7 cellular contexts compared by ENCODE assay signal in the genomic region with DNA sequence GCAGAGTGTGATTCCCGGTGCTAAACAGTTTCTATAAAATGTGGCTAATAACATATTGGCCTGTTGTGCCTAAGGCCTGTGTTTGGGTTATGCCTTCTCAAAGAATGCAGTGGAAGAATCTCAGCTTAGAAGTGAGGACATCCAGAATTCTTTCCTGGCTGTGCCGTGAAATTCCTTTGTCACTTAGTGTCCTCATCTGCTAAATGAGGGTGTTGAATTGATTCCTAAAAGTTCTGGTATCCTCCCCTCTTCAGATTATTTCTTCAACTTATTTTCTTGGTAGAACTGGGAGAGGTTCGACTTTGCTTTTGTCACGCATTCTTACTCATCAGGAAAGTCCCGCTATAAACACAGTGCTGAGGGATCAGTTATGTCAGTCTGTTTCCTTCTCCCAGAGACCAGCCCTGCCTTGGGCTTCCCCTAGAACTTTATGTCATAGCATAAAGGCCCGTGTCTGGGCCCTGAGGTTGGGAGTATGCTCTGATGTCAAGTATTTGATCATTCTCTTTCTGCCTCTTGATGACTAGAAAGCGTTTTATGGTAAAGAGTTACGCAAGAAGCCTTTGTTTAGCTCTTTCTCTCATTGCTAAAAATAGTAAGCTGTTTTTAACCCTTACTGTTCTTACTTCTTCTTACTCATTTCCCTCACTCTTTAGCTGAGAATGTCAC.
DNase-seq lines count a peak whose midpoint lies in the region; ATAC-seq lines count a peak whose summit lies in the region.

No MANE protein-coding gene starts in this region.

- ATAC-seq in GM18868 (IDR thresholded peaks at IDR 0.05; ENCODE audit: unreplicated experiment) (peak; percentile 60), HG02588 (IDR thresholded peaks at IDR 0.05; ENCODE audit: unreplicated experiment) (peak; percentile 71)

- peak; percentile 84 for DNase-seq in NCI-H226
- DNase-seq in epidermal melanocyte (ENCODE audit: insufficient read length, low spot score), result peak; percentile 20
- peak; percentile 24 for DNase-seq in stimulated activated CD4-positive, alpha-beta T cell treated with anti-CD3 and anti-CD28 coated beads, Interleukin-15, amount 100 ng/mL, for 48 hours (ENCODE audit: low read depth in 2 of 2)
- no peak for DNase-seq in NCI-H1105 treated with DMSO at 0.1 percent for 48 hours (lab: John Stamatoyannopoulos, UW)
- DNase-seq in NCI-H2196 (lab: John Stamatoyannopoulos, UW; ENCODE audit: unreplicated experiment), result no peak

Comparison
In these comparisons a context has a peak if more than half of its experiments do, and no peak if none do; other contexts are left out.
1. DNase-seq: peak in NCI-H226 (single experiment), epidermal melanocyte (single experiment) and stimulated activated CD4-positive, alpha-beta T cell treated with anti-CD3 and anti-CD28 coated beads, Interleukin-15, amount 100 ng/mL, for 48 hours (2 of 2); none in NCI-H1105 treated with DMSO at 0.1 percent for 48 hours (single experiment) and NCI-H2196 (single experiment).